ENCODE assay signal across 13 cellular contexts in genomic region chr13:92967923-92968322, GRCh38.
DNase-seq lines count a peak whose midpoint lies in the region; ATAC-seq and TF ChIP-seq lines count a peak whose summit lies in the region.
"Had no signal": no experiment of that assay in that cellular context is flagged by ENCODE, and none has a peak within 500 bp of the region (broad histone marks: within the 10 kb centered on the region; RNA-seq: fewer than 3 reads in every experiment).

No MANE protein-coding gene starts in this region.

- no peak overlapping the region for H3K4me3 ChIP-seq in heart left ventricle
- H3K4me3 ChIP-seq: prostate gland, thoracic aorta had no signal

- no peak for DNase-seq in AG09319 (ENCODE audit: extremely low read depth, low read depth)
- DNase-seq in HEK293T (ENCODE audit: extremely low spot score): no peak
- peak; percentile 17 for DNase-seq in SK-MEL-5 (ENCODE audit: low read depth, low spot score)
- DNase-seq in glomerular visceral epithelial cell (ENCODE audit: extremely low spot score): peak; percentile 6
- no peak for DNase-seq in activated CD8-positive, alpha-beta memory T cell treated with anti-CD3 and anti-CD28 coated beads, Interleukin-2, amount 50 U/mL, for 48 hours
- no peak for DNase-seq in heart left ventricle
- DNase-seq in activated T-cell treated with anti-CD3 and anti-CD28 coated beads, Interleukin-2, amount 50 U/mL, for 72 hours: no peak
- DNase-seq: activated CD4-positive, CD25-positive, alpha-beta regulatory T cell treated with anti-CD3 and anti-CD28 coated beads, Interleukin-2, amount 50 U/mL, for 72 hours; glutamatergic neuron; NCI-H2029 treated with DMSO at 0.1 percent for 48 hours had no signal

- H3K27ac ChIP-seq in heart left ventricle: no peak overlapping the region
- H3K27ac ChIP-seq: prostate gland, thoracic aorta had no signal

- H3K27me3 ChIP-seq in heart left ventricle: no peaks in the 10 kb centered on the region

- peaks cover 0 to 4% of the 10 kb centered on the region in 2 donors for H3K9me3 Mint-ChIP-seq in activated T-cell treated with anti-CD3 and anti-CD28 coated beads, Interleukin-2, amount 50 U/mL, for 72 hours

- WGBS in heart left ventricle, 4 donors: 71 to 76% (median 74%) methylated on average over 3 of the region's 3 CpGs

- H3K27me3 Mint-ChIP-seq in activated T-cell treated with anti-CD3 and anti-CD28 coated beads, Interleukin-2, amount 50 U/mL, for 72 hours (ENCODE audit: low read depth): no peaks in the 10 kb centered on the region

- no peaks in the 10 kb centered on the region for H3K36me3 ChIP-seq in heart left ventricle
- H3K36me3 ChIP-seq: prostate gland, thoracic aorta had no signal

- H3K4me3 Mint-ChIP-seq in activated T-cell treated with anti-CD3 and anti-CD28 coated beads, Interleukin-2, amount 50 U/mL, for 72 hours: no peak overlapping the region

- peak; percentile 6 for TF ChIP-seq CTCF in AG09319 (IDR thresholded peaks at IDR 0.05; ENCODE audit: low read depth, low read length)
- TF ChIP-seq CTCF in heart left ventricle (IDR thresholded peaks at IDR 0.05): no peak

- CTCF ChIA-PET in HEK293T (lab: Yijun Ruan, JAX): interaction anchor here (0.6 to 1.8 kb wide), 3 partner anchors 216 to 314 kb away, joined by 3 to 4 read pairs (median 3); no protein-coding TSS in a partner anchor

- intact Hi-C loops in heart left ventricle (cut with DNase I): no loop called here

- no peak for TF ChIP-seq POLR2A in heart left ventricle (IDR thresholded peaks at IDR 0.05)

- peaks cover 0 to 1% of the 10 kb centered on the region in 2 donors for H3K36me3 Mint-ChIP-seq in activated T-cell treated with anti-CD3 and anti-CD28 coated beads, Interleukin-2, amount 50 U/mL, for 72 hours (ENCODE audit: insufficient read depth in 2 of 2)

- H3K4me1 Mint-ChIP-seq in activated T-cell treated with anti-CD3 and anti-CD28 coated beads, Interleukin-2, amount 50 U/mL, for 72 hours (ENCODE audit: low read depth): no peaks in the 10 kb centered on the region

- ATAC-seq in HG02763 (IDR thresholded peaks at IDR 0.05; ENCODE audit: unreplicated experiment) (no peak), heart left ventricle (no peak)
- no peak for ATAC-seq in activated T-cell treated with anti-CD3 and anti-CD28 coated beads, Interleukin-2, amount 50 U/mL, for 72 hours (replicated peaks in 1 of 2)

- in situ Hi-C loops in SK-MEL-5 (cut with HindIII; ENCODE audit: low pct_unique_long_range_greater_than_20kb, low sequenced_read_pairs): no loop called here

- no peaks in the 10 kb centered on the region for H3K4me1 ChIP-seq in heart left ventricle
- H3K4me1 ChIP-seq: prostate gland had no signal

- POLR2A ChIA-PET in HEK293T (lab: Yijun Ruan, JAX): no interaction called here

- peaks cover 0 to 12% (median 0%) of the 10 kb centered on the region in 12 donors for H3K9me3 ChIP-seq in heart left ventricle
- H3K9me3 ChIP-seq: prostate gland, thoracic aorta had no signal

- no peak overlapping the region for H3K27ac Mint-ChIP-seq in activated T-cell treated with anti-CD3 and anti-CD28 coated beads, Interleukin-2, amount 50 U/mL, for 72 hours

TF ChIP-seq in HEK293T, 16 proteins besides CTCF, POLR2A, EP300 and RAD21:
- no peak for TF ChIP-seq SUZ12 (IDR thresholded peaks at IDR 0.05)
- TF ChIP-seq PKNOX1 (IDR thresholded peaks at IDR 0.05): peak; percentile 21; the same call in 1 of the 2 replicates

Comparison
In these comparisons a context has a peak if more than half of its experiments do, and no peak if none do; other contexts are left out.
1. DNase-seq: peak in SK-MEL-5 (single experiment) and glomerular visceral epithelial cell (single experiment); none in AG09319 (single experiment), HEK293T (single experiment), activated CD8-positive, alpha-beta memory T cell treated with anti-CD3 and anti-CD28 coated beads, Interleukin-2, amount 50 U/mL, for 48 hours (single experiment), heart left ventricle (0 of 5) and activated T-cell treated with anti-CD3 and anti-CD28 coated beads, Interleukin-2, amount 50 U/mL, for 72 hours (0 of 2).